ENCODE assay signal across 2 cellular contexts in genomic region chr1:22855668-22856606, GRCh38.
TF ChIP-seq lines count a peak whose summit lies in the region.

No MANE protein-coding gene starts in this region.

TF ChIP-seq in K562, 482 proteins besides CTCF, POLR2A, EP300 and RAD21 (continued from another document and continues in another):
- no peak for TF ChIP-seq NR0B1 (IDR thresholded peaks at IDR 0.05; ENCODE audit: partially characterized antibody)
- TF ChIP-seq TCF3 (CRISPR knock-in tag; IDR thresholded peaks at IDR 0.05), result no peak
- TF ChIP-seq ZNF280A (IDR thresholded peaks at IDR 0.05; ENCODE audit: low read depth, partially characterized antibody), result no peak
- TF ChIP-seq FOXJ2 (tag; IDR thresholded peaks at IDR 0.05), result no peak
- TF ChIP-seq TCF7L2 (IDR thresholded peaks at IDR 0.05; ENCODE audit: low read depth, low read length), result no peak
- no peak for TF ChIP-seq ELF1 (tag; IDR thresholded peaks at IDR 0.05)
- no peak for TF ChIP-seq ZHX1 (conservative IDR thresholded peaks at IDR 0.05; ENCODE audit: low read length)
- TF ChIP-seq MBD2 (IDR thresholded peaks at IDR 0.05; ENCODE audit: borderline replicate concordance, low read depth), result no peak
- TF ChIP-seq ZNF398 (CRISPR knock-in tag; IDR thresholded peaks at IDR 0.05), result no peak
- TF ChIP-seq ADNP (tag; IDR thresholded peaks at IDR 0.05), result 0 out of 2 replicates have a peak, but pooled peaks have one; percentile 32
- TF ChIP-seq RCOR1 (IDR thresholded peaks at IDR 0.05; ENCODE audit: borderline replicate concordance in 1 of 2, low read depth in 2 of 2, low read length in 2 of 2), result no peak
- peak; percentile 71 for TF ChIP-seq RBM25 (IDR thresholded peaks at IDR 0.05; ENCODE audit: low read depth, low read length, severe bottlenecking)
- no peak for TF ChIP-seq ZNF444 (CRISPR knock-in tag; IDR thresholded peaks at IDR 0.05)
- TF ChIP-seq ELF2 (CRISPR knock-in tag; IDR thresholded peaks at IDR 0.05), result no peak
- TF ChIP-seq ETS1 (conservative IDR thresholded peaks at IDR 0.05; ENCODE audit: control insufficient read depth, low read depth, low read length), result no peak
- no peak for TF ChIP-seq E2F5 (CRISPR knock-in tag; IDR thresholded peaks at IDR 0.05)
- no peak for TF ChIP-seq PTBP1 (IDR thresholded peaks at IDR 0.05; ENCODE audit: low read depth, low read length)
- peak; percentile 70 for TF ChIP-seq ZFP36 (IDR thresholded peaks at IDR 0.05; ENCODE audit: low read depth, low read length, partially characterized antibody)
- no peak for TF ChIP-seq DLX4 (CRISPR knock-in tag; IDR thresholded peaks at IDR 0.05)

TF ChIP-seq in SK-N-SH treated with all-trans-retinoic acid at 6 μM for 48 hours, 23 proteins besides CTCF, POLR2A, EP300 and RAD21 (continued from another document):
- TF ChIP-seq CSRNP3 (CRISPR knock-in tag; IDR thresholded peaks at IDR 0.05) (no peak), ZC3H10 (CRISPR knock-in tag; IDR thresholded peaks at IDR 0.05) (no peak), ZFP3 (CRISPR knock-in tag; IDR thresholded peaks at IDR 0.05) (no peak), ARNTL (CRISPR knock-in tag; IDR thresholded peaks at IDR 0.05; ENCODE audit: borderline replicate concordance, low read depth) (no peak), RARB (CRISPR knock-in tag; IDR thresholded peaks at IDR 0.05) (no peak), CSDC2 (CRISPR knock-in tag; IDR thresholded peaks at IDR 0.05) (no peak), POU6F1 (CRISPR knock-in tag; IDR thresholded peaks at IDR 0.05; ENCODE audit: borderline replicate concordance, low read depth) (no peak)
